In genomic region chr5:94433393-94434149, GRCh38 we compare ENCODE assay signal across 10 cellular contexts.
DNase-seq lines count a peak whose midpoint lies in the region; ATAC-seq and TF ChIP-seq lines count a peak whose summit lies in the region.
"Had no signal": no experiment of that assay in that cellular context is flagged by ENCODE, and none has a peak within 500 bp of the region (broad histone marks: within the 10 kb centered on the region; RNA-seq: fewer than 3 reads in every experiment).

No MANE protein-coding gene starts in this region.

- H3K27me3 Mint-ChIP-seq in activated CD4-positive, alpha-beta T cell treated with anti-CD3 and anti-CD28 coated beads, Interleukin-2, amount 10 ng/mL, durations not matched to agents 24 days and 14 days, result no peaks in the 10 kb centered on the region
- H3K27me3 Mint-ChIP-seq in activated T-cell treated with anti-CD3 and anti-CD28 coated beads, Interleukin-2, amount 50 U/mL, for 72 hours (ENCODE audit: low read depth), result no peaks in the 10 kb centered on the region
- H3K27me3 Mint-ChIP-seq: activated naive CD8-positive, alpha-beta T cell treated with anti-CD3 and anti-CD28 coated beads, Interleukin-2, amount 10 ng/mL, durations not matched to agents 7 days and 5 days had no signal

- 0 out of 2 replicates have a peak, but pooled peaks cover 6% of the 10 kb centered on the region for H3K4me1 ChIP-seq in MM.1S (ENCODE audit: low read length)

- H3K79me2 ChIP-seq in MM.1S (ENCODE audit: low read length), result no peaks in the 10 kb centered on the region

- TF ChIP-seq CTCF in MM.1S (IDR thresholded peaks at IDR 0.05; ENCODE audit: low read length), result no peak

- no peak overlapping the region for H3K4me3 ChIP-seq in MM.1S (ENCODE audit: low read length)

- ATAC-seq in activated T-cell treated with anti-CD3 and anti-CD28 coated beads, Interleukin-2, amount 50 U/mL, for 72 hours (replicated peaks in 1 of 2), result no peak
- no peak for ATAC-seq in HG02973 (IDR thresholded peaks at IDR 0.05; ENCODE audit: unreplicated experiment)

- no peaks in the 10 kb centered on the region; the same call in 1 of the 2 replicates for H3F3A ChIP-seq in MM.1S (ENCODE audit: insufficient read depth, low read length)

- H3K27ac Mint-ChIP-seq in activated CD4-positive, alpha-beta T cell treated with anti-CD3 and anti-CD28 coated beads, Interleukin-2, amount 10 ng/mL, durations not matched to agents 24 days and 14 days, result no peak overlapping the region
- no peak overlapping the region for H3K27ac Mint-ChIP-seq in activated T-cell treated with anti-CD3 and anti-CD28 coated beads, Interleukin-2, amount 50 U/mL, for 72 hours
- H3K27ac Mint-ChIP-seq: activated naive CD8-positive, alpha-beta T cell treated with anti-CD3 and anti-CD28 coated beads, Interleukin-2, amount 10 ng/mL, durations not matched to agents 7 days and 5 days had no signal

- H3K4me2 ChIP-seq in MM.1S (ENCODE audit: low read depth, low read length), result no peak overlapping the region

- peaks cover 2% of the 10 kb centered on the region for H3K4me1 Mint-ChIP-seq in activated CD4-positive, alpha-beta T cell treated with anti-CD3 and anti-CD28 coated beads, Interleukin-2, amount 10 ng/mL, durations not matched to agents 24 days and 14 days
- H3K4me1 Mint-ChIP-seq in activated T-cell treated with anti-CD3 and anti-CD28 coated beads, Interleukin-2, amount 50 U/mL, for 72 hours (ENCODE audit: low read depth), result no peaks in the 10 kb centered on the region

- H3K36me3 ChIP-seq in MM.1S (replicated peaks; ENCODE audit: insufficient read depth, low read length), result no peaks in the 10 kb centered on the region

- H3K9me3 Mint-ChIP-seq in activated CD4-positive, alpha-beta T cell treated with anti-CD3 and anti-CD28 coated beads, Interleukin-2, amount 10 ng/mL, durations not matched to agents 24 days and 14 days, result peaks cover under 1% of the 10 kb centered on the region
- peaks cover 0 to 4% of the 10 kb centered on the region in 2 donors for H3K9me3 Mint-ChIP-seq in activated T-cell treated with anti-CD3 and anti-CD28 coated beads, Interleukin-2, amount 50 U/mL, for 72 hours

- H3K27ac ChIP-seq in MM.1S (ENCODE audit: low read length), result no peak overlapping the region

- H3K4me3 Mint-ChIP-seq in activated CD4-positive, alpha-beta T cell treated with anti-CD3 and anti-CD28 coated beads, Interleukin-2, amount 10 ng/mL, durations not matched to agents 24 days and 14 days, result no peak overlapping the region
- H3K4me3 Mint-ChIP-seq in activated T-cell treated with anti-CD3 and anti-CD28 coated beads, Interleukin-2, amount 50 U/mL, for 72 hours, result no peak overlapping the region
- H3K4me3 Mint-ChIP-seq: activated naive CD8-positive, alpha-beta T cell treated with anti-CD3 and anti-CD28 coated beads, Interleukin-2, amount 10 ng/mL, durations not matched to agents 7 days and 5 days had no signal

- no peaks in the 10 kb centered on the region for H3K27me3 ChIP-seq in MM.1S (replicated peaks; ENCODE audit: insufficient read depth, low read length)

- H3K36me3 Mint-ChIP-seq in activated CD4-positive, alpha-beta T cell treated with anti-CD3 and anti-CD28 coated beads, Interleukin-2, amount 10 ng/mL, durations not matched to agents 24 days and 14 days (ENCODE audit: low read depth), result no peaks in the 10 kb centered on the region
- peaks cover 0 to 2% of the 10 kb centered on the region in 2 donors for H3K36me3 Mint-ChIP-seq in activated T-cell treated with anti-CD3 and anti-CD28 coated beads, Interleukin-2, amount 50 U/mL, for 72 hours (ENCODE audit: insufficient read depth in 2 of 2)

- DNase-seq in Ammon's horn (ENCODE audit: low spot score) (peak; percentile 22), MM.1S (peak; percentile 30), dermis blood vessel endothelial cell (peak; percentile 61), lung microvascular endothelial cell (ENCODE audit: low read depth in 2 of 2) (peak; percentile 63 to 83), mesenteric fat pad (ENCODE audit: low spot score) (no peak)
- no peak for DNase-seq in activated CD4-positive, alpha-beta T cell treated with anti-CD3 and anti-CD28 coated beads, Interleukin-2, amount 10 ng/mL, durations not matched to agents 24 days and 14 days
- no peak for DNase-seq in activated T-cell treated with anti-CD3 and anti-CD28 coated beads, Interleukin-2, amount 50 U/mL, for 72 hours
- DNase-seq: activated naive CD8-positive, alpha-beta T cell treated with anti-CD3 and anti-CD28 coated beads, Interleukin-2, amount 10 ng/mL, durations not matched to agents 7 days and 5 days; islet precursor cell had no signal

- H3K9ac ChIP-seq in MM.1S (ENCODE audit: low read length), result no peak overlapping the region

- no peaks in the 10 kb centered on the region for H3K9me2 ChIP-seq in MM.1S (replicated peaks; ENCODE audit: insufficient read depth, low read length)

- no peak overlapping the region for H2AFZ ChIP-seq in MM.1S (ENCODE audit: low read length)

- intact Hi-C loops in activated CD4-positive, alpha-beta T cell treated with anti-CD3 and anti-CD28 coated beads, Interleukin-2, amount 10 ng/mL, durations not matched to agents 24 days and 14 days (cut with micrococcal nuclease), result no loop called here

- no peaks in the 10 kb centered on the region for H3K9me3 ChIP-seq in MM.1S (replicated peaks; ENCODE audit: insufficient read depth, low read length)

- no peaks in the 10 kb centered on the region for H4K20me1 ChIP-seq in MM.1S (ENCODE audit: insufficient read depth, low read length)

Comparison
In these comparisons a context has a peak if more than half of its experiments do, and no peak if none do; other contexts are left out.
1. DNase-seq: peak in Ammon's horn (single experiment), MM.1S (single experiment), dermis blood vessel endothelial cell (single experiment) and lung microvascular endothelial cell (2 of 2); none in activated CD4-positive, alpha-beta T cell treated with anti-CD3 and anti-CD28 coated beads, Interleukin-2, amount 10 ng/mL, durations not matched to agents 24 days and 14 days (single experiment), activated T-cell treated with anti-CD3 and anti-CD28 coated beads, Interleukin-2, amount 50 U/mL, for 72 hours (0 of 2) and mesenteric fat pad (single experiment).